In genomic region chr10:74150151-74151056, GRCh38 we compare ENCODE assay signal across 1 cellular context.
TF ChIP-seq lines count a peak whose summit lies in the region.

Gene AP3M1 (minus strand): TSS chr10:74150828. CDS start chr10:74138379, 12,449 bp downstream.

TF ChIP-seq in HepG2, 621 proteins besides CTCF, POLR2A, EP300 and RAD21 (continued from another document and continues in another):
- TF ChIP-seq ZNF687 (CRISPR knock-in tag; IDR thresholded peaks at IDR 0.05) (peak; percentile 59), TCF12 (IDR thresholded peaks at IDR 0.05) (no peak), TCF12 (CRISPR knock-in tag; IDR thresholded peaks at IDR 0.05) (0 out of 2 replicates have a peak, but pooled peaks have one; percentile 41), ZNF670 (CRISPR knock-in tag; IDR thresholded peaks at IDR 0.05; ENCODE audit: borderline replicate concordance) (0 out of 2 replicates have a peak, but pooled peaks have one; percentile 25), ZNF639 (CRISPR knock-in tag; conservative IDR thresholded peaks at IDR 0.05) (0 out of 2 replicates have a peak, but pooled peaks have one; percentile 18), TFAP4 (IDR thresholded peaks at IDR 0.05; ENCODE audit: borderline replicate concordance, low read depth) (peak; percentile 56; the same call in 1 of the 2 replicates), PHF20 (CRISPR knock-in tag; IDR thresholded peaks at IDR 0.05) (peak; percentile 33; the same call in 1 of the 2 replicates), ZNF792 (CRISPR knock-in tag; IDR thresholded peaks at IDR 0.05) (peak; percentile 36; the same call in 1 of the 2 replicates), CAMTA2 (CRISPR knock-in tag; IDR thresholded peaks at IDR 0.05; ENCODE audit: borderline replicate concordance) (0 out of 2 replicates have a peak, but pooled peaks have one; percentile 44), TBP (CRISPR knock-in tag; IDR thresholded peaks at IDR 0.05) (no peak), NBN (conservative IDR thresholded peaks at IDR 0.05) (no peak), ZNF740 (CRISPR knock-in tag; IDR thresholded peaks at IDR 0.05) (peak; percentile 99), CREBL2 (CRISPR knock-in tag; IDR thresholded peaks at IDR 0.05; ENCODE audit: borderline replicate concordance) (no peak), FOXO4 (CRISPR knock-in tag; conservative IDR thresholded peaks at IDR 0.05) (0 out of 2 replicates have a peak, but pooled peaks have one; percentile 76), ZNF138 (CRISPR knock-in tag; IDR thresholded peaks at IDR 0.05; ENCODE audit: low read depth) (peak; percentile 48; the same call in 1 of the 2 replicates), HDAC1 (CRISPR knock-in tag; IDR thresholded peaks at IDR 0.05) (no peak; the same call in 1 of the 2 replicates), YEATS2 (CRISPR knock-in tag; IDR thresholded peaks at IDR 0.05; ENCODE audit: borderline replicate concordance) (peak; percentile 57; the same call in 1 of the 2 replicates), TFDP2 (CRISPR knock-in tag; IDR thresholded peaks at IDR 0.05) (peak; percentile 13; the same call in 1 of the 2 replicates), ZNF350 (CRISPR knock-in tag; IDR thresholded peaks at IDR 0.05; ENCODE audit: borderline replicate concordance, low read depth) (peak; percentile 73; the same call in 1 of the 2 replicates), ZIK1 (CRISPR knock-in tag; IDR thresholded peaks at IDR 0.05; ENCODE audit: borderline replicate concordance, low read depth) (no peak; the same call in 1 of the 2 replicates), ZFX (CRISPR knock-in tag; IDR thresholded peaks at IDR 0.05; ENCODE audit: low read depth) (peak; percentile 83), ATF1 (CRISPR knock-in tag; IDR thresholded peaks at IDR 0.05) (peak; percentile 56; the same call in 1 of the 2 replicates), TCF7 (IDR thresholded peaks at IDR 0.05; ENCODE audit: low read depth) (peak; percentile 94), TCF7L2 (IDR thresholded peaks at IDR 0.05; ENCODE audit: low read depth, low read length) (peak; percentile 76), RNF219 (CRISPR knock-in tag; IDR thresholded peaks at IDR 0.05) (0 out of 2 replicates have a peak, but pooled peaks have one; percentile 52), ZBTB43 (CRISPR knock-in tag; conservative IDR thresholded peaks at IDR 0.05) (peak; percentile 48; the same call in 1 of the 2 replicates), ZNF317 (CRISPR knock-in tag; IDR thresholded peaks at IDR 0.05) (peak; percentile 66; the same call in 1 of the 2 replicates), SOX6 (IDR thresholded peaks at IDR 0.05) (no peak), SOX6 (CRISPR knock-in tag; IDR thresholded peaks at IDR 0.05) (no peak; the same call in 1 of the 2 replicates), IRF2 (CRISPR knock-in tag; IDR thresholded peaks at IDR 0.05) (peak; percentile 20; the same call in 1 of the 2 replicates), HBP1 (CRISPR knock-in tag; IDR thresholded peaks at IDR 0.05; ENCODE audit: low read depth) (0 out of 2 replicates have a peak, but pooled peaks have one; percentile 5), PTBP1 (IDR thresholded peaks at IDR 0.05; ENCODE audit: low read depth, low read length, poor library complexity, severe bottlenecking) (no peak), ZNF333 (CRISPR knock-in tag; IDR thresholded peaks at IDR 0.05; ENCODE audit: borderline replicate concordance) (peak; percentile 58; the same call in 1 of the 2 replicates), ARID3A (IDR thresholded peaks at IDR 0.05; ENCODE audit: low read depth, low read length) (peak; percentile 67), MED1 (CRISPR knock-in tag; IDR thresholded peaks at IDR 0.05) (peak; percentile 53; the same call in 1 of the 2 replicates)
